Comparison of ENCODE assay signal across 26 cellular contexts in genomic region chr5:110439280-110439679, GRCh38.
"Had no signal": no experiment of that assay in that cellular context is flagged by ENCODE, and none has a peak within 500 bp of the region (broad histone marks: within the 10 kb centered on the region; RNA-seq: fewer than 3 reads in every experiment).

No MANE protein-coding gene starts in this region.

- DNase-seq: activated CD4-positive, alpha-beta memory T cell treated with anti-CD3 and anti-CD28 coated beads for 36 hours; activated CD4-positive, alpha-beta T cell treated with anti-CD3 and anti-CD28 coated beads, Interleukin-2, amount 10 ng/mL, durations not matched to agents 24 days and 14 days; activated CD4-positive, CD25-positive, alpha-beta regulatory T cell treated with anti-CD3 and anti-CD28 coated beads, Interleukin-2, amount 50 U/mL, for 72 hours; activated CD8-positive, alpha-beta memory T cell treated with anti-CD3 and anti-CD28 coated beads, Interleukin-2, amount 50 U/mL, for 48 hours; activated gamma-delta T cell treated with Interleukin-2 at 50 U/mL for 16 hours; activated naive CD4-positive, alpha-beta T cell treated with anti-CD3 and anti-CD28 coated beads, Interleukin-2, amount 50 U/mL, for 16 hours; activated T-cell treated with anti-CD3 and anti-CD28 coated beads, Interleukin-2, amount 50 U/mL, for 24 hours; central memory CD4-positive, alpha-beta T cell; endodermal cell; foreskin fibroblast; kidney glomerular epithelial cell; left lung; naive B cell; nephron progenitor cell; sigmoid colon; stimulated activated CD4-positive, alpha-beta T cell treated with anti-CD3 and anti-CD28 coated beads, Interleukin-15, amount 100 ng/mL, for 24 hours; stimulated activated CD4-positive, alpha-beta T cell treated with anti-CD3 and anti-CD28 coated beads, Interleukin-2, amount 100 ng/mL, for 24 hours; stimulated activated naive B cell treated with anti-CD40 and anti-IgM and Interleukin-4, amounts not matched to agents 10 μg/mL and 1 μg/mL and 100 μg/mL, for 72 hours; stomach; tibial artery had no signal

- H3K36me3 Mint-ChIP-seq: activated CD4-positive, alpha-beta memory T cell treated with anti-CD3 and anti-CD28 coated beads for 36 hours; naive B cell; stimulated activated naive B cell treated with anti-CD40 and anti-IgM and Interleukin-4, amounts not matched to agents 10 μg/mL and 1 μg/mL and 100 μg/mL, for 72 hours had no signal

- H3K27me3 Mint-ChIP-seq: activated CD4-positive, alpha-beta memory T cell treated with anti-CD3 and anti-CD28 coated beads for 36 hours; activated T-cell treated with anti-CD3 and anti-CD28 coated beads, Interleukin-2, amount 50 U/mL, for 24 hours; activated T-helper 17 cell treated with anti-CD3 and anti-CD28 coated beads, Interleukin-2, amount 50 U/mL, for 72 hours; dendritic cell treated with granulocyte-macrophage colony-stimulating factor and Interleukin-4, amounts not matched to agents 40 ng/mL and 50 ng/mL, for 4 days; progenitor cell of endocrine pancreas; stimulated activated naive B cell treated with anti-CD40 and anti-IgM and Interleukin-4, amounts not matched to agents 10 μg/mL and 1 μg/mL and 100 μg/mL, for 72 hours had no signal

- H3K27me3 ChIP-seq: breast epithelium, left lung, neutrophil, sigmoid colon, stomach, tibial artery had no signal

- H3K27ac Mint-ChIP-seq: activated CD4-positive, alpha-beta memory T cell treated with anti-CD3 and anti-CD28 coated beads for 36 hours; activated CD4-positive, alpha-beta T cell treated with anti-CD3 and anti-CD28 coated beads, Interleukin-2, amount 10 ng/mL, durations not matched to agents 24 days and 14 days; activated T-cell treated with anti-CD3 and anti-CD28 coated beads, Interleukin-2, amount 50 U/mL, for 24 hours; activated T-helper 17 cell treated with anti-CD3 and anti-CD28 coated beads, Interleukin-2, amount 50 U/mL, for 72 hours; dendritic cell treated with granulocyte-macrophage colony-stimulating factor and Interleukin-4, amounts not matched to agents 40 ng/mL and 50 ng/mL, for 4 days; endodermal cell; naive B cell; nephron progenitor cell; progenitor cell of endocrine pancreas; stimulated activated naive B cell treated with anti-CD40 and anti-IgM and Interleukin-4, amounts not matched to agents 10 μg/mL and 1 μg/mL and 100 μg/mL, for 72 hours had no signal

- H3K4me3 ChIP-seq: breast epithelium, left lung, sigmoid colon, stomach, tibial artery had no signal

- H3K27ac ChIP-seq: breast epithelium, left lung, neutrophil, sigmoid colon, stomach had no signal

- H3K4me1 ChIP-seq: breast epithelium, left lung, sigmoid colon, stomach had no signal

- H3K9me3 Mint-ChIP-seq: activated CD4-positive, alpha-beta memory T cell treated with anti-CD3 and anti-CD28 coated beads for 36 hours; activated CD4-positive, alpha-beta T cell treated with anti-CD3 and anti-CD28 coated beads, Interleukin-2, amount 10 ng/mL, durations not matched to agents 24 days and 14 days; activated T-cell treated with anti-CD3 and anti-CD28 coated beads, Interleukin-2, amount 50 U/mL, for 24 hours; activated T-helper 17 cell treated with anti-CD3 and anti-CD28 coated beads, Interleukin-2, amount 50 U/mL, for 72 hours; dendritic cell treated with granulocyte-macrophage colony-stimulating factor and Interleukin-4, amounts not matched to agents 40 ng/mL and 50 ng/mL, for 4 days; endodermal cell had no signal

- ATAC-seq: activated T-helper 17 cell treated with anti-CD3 and anti-CD28 coated beads, Interleukin-2, amount 50 U/mL, for 72 hours; esophagus mucosa; left lung; stimulated activated naive B cell treated with anti-CD40 and anti-IgM and Interleukin-4, amounts not matched to agents 10 μg/mL and 1 μg/mL and 100 μg/mL, for 72 hours had no signal

- H3K36me3 ChIP-seq: breast epithelium, left lung, neutrophil, sigmoid colon, stomach, tibial artery had no signal

- H3K9me3 ChIP-seq: breast epithelium, neutrophil, sigmoid colon, tibial artery had no signal

- H3K4me3 Mint-ChIP-seq: activated CD4-positive, alpha-beta memory T cell treated with anti-CD3 and anti-CD28 coated beads for 36 hours; activated CD4-positive, alpha-beta T cell treated with anti-CD3 and anti-CD28 coated beads, Interleukin-2, amount 10 ng/mL, durations not matched to agents 24 days and 14 days; activated T-cell treated with anti-CD3 and anti-CD28 coated beads, Interleukin-2, amount 50 U/mL, for 24 hours; activated T-helper 17 cell treated with anti-CD3 and anti-CD28 coated beads, Interleukin-2, amount 50 U/mL, for 72 hours; dendritic cell treated with granulocyte-macrophage colony-stimulating factor and Interleukin-4, amounts not matched to agents 40 ng/mL and 50 ng/mL, for 4 days; endodermal cell; naive B cell; nephron progenitor cell; stimulated activated naive B cell treated with anti-CD40 and anti-IgM and Interleukin-4, amounts not matched to agents 10 μg/mL and 1 μg/mL and 100 μg/mL, for 72 hours had no signal

- H3K4me1 Mint-ChIP-seq: activated CD4-positive, alpha-beta T cell treated with anti-CD3 and anti-CD28 coated beads, Interleukin-2, amount 10 ng/mL, durations not matched to agents 24 days and 14 days; activated T-helper 17 cell treated with anti-CD3 and anti-CD28 coated beads, Interleukin-2, amount 50 U/mL, for 72 hours; naive B cell; stimulated activated naive B cell treated with anti-CD40 and anti-IgM and Interleukin-4, amounts not matched to agents 10 μg/mL and 1 μg/mL and 100 μg/mL, for 72 hours had no signal
